In the genomic region with DNA sequence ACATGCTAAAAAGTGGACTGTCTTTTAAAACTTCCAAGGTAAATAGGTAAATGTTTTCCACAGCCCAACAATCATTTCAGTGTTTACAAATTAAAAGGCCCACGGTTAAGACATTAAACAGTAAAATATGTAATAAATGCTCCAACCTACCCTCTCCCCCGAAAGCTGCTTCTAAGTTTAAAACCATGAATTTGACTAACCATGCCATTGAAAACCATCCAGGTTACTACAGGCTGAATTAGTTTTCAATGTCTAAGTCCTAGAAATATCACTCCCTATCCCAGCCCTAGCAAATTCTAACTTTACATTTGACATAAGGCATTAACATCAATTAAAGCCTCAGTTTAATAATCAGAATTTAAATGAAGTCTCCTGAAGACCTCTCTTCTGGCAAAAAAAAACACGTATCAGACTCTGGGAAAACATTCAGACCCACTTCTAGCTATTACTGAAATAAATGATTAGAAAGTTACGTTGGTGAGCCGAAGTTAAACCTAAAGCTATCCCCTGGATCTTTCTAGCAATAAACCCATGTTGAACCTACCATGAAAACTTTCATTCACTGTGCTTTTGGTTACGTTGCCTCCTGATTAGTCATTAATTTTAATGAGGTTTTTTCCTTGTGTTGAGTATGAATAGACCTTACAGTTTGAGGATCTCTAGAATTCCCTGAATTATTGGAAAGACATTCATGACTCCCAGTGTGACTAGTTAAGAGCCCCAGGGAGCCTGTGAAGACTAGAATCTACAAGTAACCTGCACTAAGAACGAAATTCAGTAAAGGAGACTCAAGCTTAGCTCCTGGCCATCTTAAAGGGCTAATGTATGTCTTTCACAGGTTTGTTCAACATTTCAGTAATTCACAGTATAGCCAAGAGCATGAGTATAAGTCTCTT, we compare ENCODE assay signal across 9 cellular contexts. TPM values are rescaled to one million over a fixed set of nuclear protein-coding genes. Genes with fewer than 3 reads are reported as not detected.
A peak's percentile ranks its signal among the peaks of the same experiment; 100 is the strongest.
DNase-seq lines count a peak whose midpoint lies in the region; ATAC-seq, FAIRE-seq and TF ChIP-seq lines count a peak whose summit lies in the region.
"Had no signal": no experiment of that assay in that cellular context is flagged by ENCODE, and none has a peak within 500 bp of the region (broad histone marks: within the 10 kb centered on the region; RNA-seq: fewer than 3 reads in every experiment).

No MANE protein-coding gene starts in this region.

- H3K56ac ChIP-seq in H1 (replicated peaks; ENCODE audit: insufficient read length, low read depth, low read length) = no peak overlapping the region

- H3K9ac ChIP-seq in H1 (replicated peaks in 1 of 4; ENCODE audit: extremely low read depth in 1 of 4, low read depth in 3 of 4, low read length in 3 of 4) (no peak overlapping the region), smooth muscle cell (ENCODE audit: low read depth) (peak overlapping the region; percentile 19)

- H2AK5ac ChIP-seq in H1 (ENCODE audit: low read depth, low read length) = no peak overlapping the region

- H3K18ac ChIP-seq in H1 (ENCODE audit: extremely low read depth, low read length) = no peak overlapping the region

- no peak for TF ChIP-seq CTCF in PC-9 (conservative IDR thresholded peaks at IDR 0.05)
- no peak for TF ChIP-seq CTCF in H1 (IDR thresholded peaks at IDR 0.05; ENCODE audit: control extremely low read depth in 1 of 3, insufficient read depth in 1 of 3, low read depth in 1 of 3, low read length in 3 of 3)
- TF ChIP-seq CTCF in smooth muscle cell (IDR thresholded peaks at IDR 0.05; ENCODE audit: borderline replicate concordance, insufficient read depth, poor library complexity, severe bottlenecking) = no peak
- TF ChIP-seq CTCF in coronary artery (IDR thresholded peaks at IDR 0.05) = no peak

- H2BK20ac ChIP-seq in H1 (ENCODE audit: low read length) = no peak overlapping the region

- peak overlapping the region; percentile 90 for H3K27ac ChIP-seq in PC-9
- H3K27ac ChIP-seq in H1 (ENCODE audit: low read depth, low read length) = no peak overlapping the region
- H3K27ac ChIP-seq in smooth muscle cell (ENCODE audit: low read depth) = peak overlapping the region; percentile 99
- no peak overlapping the region for H3K27ac ChIP-seq in coronary artery

- DNase-seq in activated T-cell treated with anti-CD3 and anti-CD28 coated beads, Interleukin-2, amount 50 U/mL, for 24 hours = no peak
- DNase-seq in activated T-cell treated with anti-CD3 and anti-CD28 coated beads, Interleukin-2, amount 50 U/mL, for 1 hour = no peak
- DNase-seq in PC-9 = no peak
- DNase-seq in H1 (ENCODE audit: low read depth in 1 of 2, low spot score in 2 of 2) = no peak
- DNase-seq in smooth muscle cell (lab: John Stamatoyannopoulos, UW; ENCODE audit: unreplicated experiment) = no peak
- no peak for DNase-seq in coronary artery (ENCODE audit: low spot score)
- DNase-seq in NCI-H526 (lab: John Stamatoyannopoulos, UW) = no peak
- DNase-seq: IMR-90 had no signal

- peaks cover 86% of the 10 kb centered on the region for H3K4me1 Mint-ChIP-seq in activated T-cell treated with anti-CD3 and anti-CD28 coated beads, Interleukin-2, amount 50 U/mL, for 24 hours (ENCODE audit: low read depth)

- peak overlapping the region; percentile 99 for H3K4me3 Mint-ChIP-seq in activated T-cell treated with anti-CD3 and anti-CD28 coated beads, Interleukin-2, amount 50 U/mL, for 24 hours

- POLR2A ChIA-PET in PC-9 (lab: Charles Lee; ENCODE audit: unreplicated experiment) = interaction anchor here (0.5 to 0.7 kb wide), 4 partner anchors 8 to 249 kb away, joined by 3 to 10 read pairs (median 4); a partner anchor contains a TSS
- POLR2A ChIA-PET in H1 (lab: Charles Lee; ENCODE audit: partially characterized antibody) = interaction anchor here (0.6 to 11.8 kb wide), 27 partner anchors 6 to 724 kb away, joined by 3 to 320 read pairs (median 5); a partner anchor contains a TSS

- H3K27ac Mint-ChIP-seq in activated T-cell treated with anti-CD3 and anti-CD28 coated beads, Interleukin-2, amount 50 U/mL, for 24 hours = peak overlapping the region; percentile 100

- peaks cover 6% of the 10 kb centered on the region for H3K79me1 ChIP-seq in H1 (ENCODE audit: low read depth, low read length)

- H3K27me3 ChIP-seq in PC-9 (ENCODE audit: insufficient read depth, low read depth) (no peaks in the 10 kb centered on the region), H1 (replicated peaks in 1 of 4; ENCODE audit: control insufficient read depth in 3 of 4, extremely low read depth in 1 of 4, insufficient read depth in 3 of 4, low read length in 3 of 4) (no peaks in the 10 kb centered on the region), smooth muscle cell (ENCODE audit: low read depth) (no peaks in the 10 kb centered on the region)

- H3K4me1 ChIP-seq in PC-9 (replicated peaks; ENCODE audit: insufficient read depth) (peaks cover 60% of the 10 kb centered on the region), H1 (replicated peaks in 1 of 4; ENCODE audit: control insufficient read depth in 3 of 4, insufficient read depth in 4 of 4, low read length in 3 of 4) (peaks cover 0 to 7% (median 3%) of the 10 kb centered on the region in 4 experiments; a peak in 5 of 7 replicates), smooth muscle cell (ENCODE audit: low read depth) (peaks cover 26% of the 10 kb centered on the region)

- H3K4me2 ChIP-seq in PC-9 (peak overlapping the region; percentile 98), H1 (ENCODE audit: insufficient read depth in 1 of 2, low read depth in 2 of 2, low read length in 2 of 2) (peak overlapping the region in 1 of 2 experiments; percentile 92; a peak in 3 of 4 replicates), smooth muscle cell (peak overlapping the region; percentile 82)

- H2BK15ac ChIP-seq in H1 (ENCODE audit: low read length) = no peak overlapping the region

- peaks cover 63% of the 10 kb centered on the region for H4K20me1 ChIP-seq in PC-9 (ENCODE audit: insufficient read depth)
- peaks cover 11 to 17% of the 10 kb centered on the region in 2 experiments for H4K20me1 ChIP-seq in H1 (replicated peaks in 1 of 2; ENCODE audit: control insufficient read depth in 1 of 2, insufficient read depth in 2 of 2, low read length in 2 of 2)
- peaks cover 57% of the 10 kb centered on the region for H4K20me1 ChIP-seq in smooth muscle cell (ENCODE audit: low read depth)

- no peak overlapping the region for H3K23ac ChIP-seq in H1 (ENCODE audit: insufficient read length)

- no peak for FAIRE-seq in H1 (lab: Jason Lieb, UNC)

- no peak overlapping the region for H4K91ac ChIP-seq in H1 (replicated peaks; ENCODE audit: insufficient read length, low read length)

- peaks cover 93% of the 10 kb centered on the region for H3K36me3 Mint-ChIP-seq in activated T-cell treated with anti-CD3 and anti-CD28 coated beads, Interleukin-2, amount 50 U/mL, for 24 hours (ENCODE audit: low read depth)

- no TSS peak for BruUV-seq in PC-9 (replicated peaks; lab: Mats Ljungman, UMichigan)

- H2BK5ac ChIP-seq in H1 (ENCODE audit: low read depth, low read length) = no peak overlapping the region

- H3K36me3 ChIP-seq in PC-9 (ENCODE audit: low read depth) (peaks cover 54% of the 10 kb centered on the region), H1 (ENCODE audit: control insufficient read depth in 2 of 4, insufficient read depth in 4 of 4, low read length in 3 of 4) (peaks cover 40 to 59% (median 45%) of the 10 kb centered on the region in 4 experiments), smooth muscle cell (ENCODE audit: low read depth) (peaks cover 46% of the 10 kb centered on the region)

- H2AFZ ChIP-seq in PC-9 (no peak overlapping the region), H1 (ENCODE audit: low read length) (no peak overlapping the region), smooth muscle cell (ENCODE audit: low read depth) (no peak overlapping the region)

- H3K4me3 ChIP-seq in PC-9 (peak overlapping the region; percentile 83; the same call in 1 of the 2 replicates), H1 (ENCODE audit: extremely low read depth in 1 of 4, insufficient read depth in 2 of 4, low read depth in 3 of 4, low read length in 4 of 4) (peak overlapping the region in 1 of 4 experiments; percentile 70; a peak in 2 of 8 replicates), smooth muscle cell (no peak overlapping the region), coronary artery (no peak overlapping the region)

- no peak overlapping the region for H3K14ac ChIP-seq in H1 (ENCODE audit: insufficient read length)

- H4K8ac ChIP-seq in H1 (ENCODE audit: extremely low read depth, insufficient read depth, low read length) = no peak overlapping the region

- 85% methylated on average over 7 of the region's 7 CpGs; no CpG with 5 or more reads in 1 of the 2 experiments for WGBS in H1 (ENCODE audit: extremely low coverage in 1 of 2, insufficient coverage in 1 of 2, insufficient read length in 1 of 2, insufficient replicate concordance in 2 of 2, low coverage in 1 of 2, low lambda C conversion rate in 2 of 2, missing lambda C conversion rate in 1 of 2), 2 experiments
- 87% methylated on average over 7 of the region's 7 CpGs for WGBS in smooth muscle cell (ENCODE audit: low lambda C conversion rate)

- H4K5ac ChIP-seq in H1 (ENCODE audit: insufficient read length, low read depth, low read length) = no peak overlapping the region

- H2BK120ac ChIP-seq in H1 (replicated peaks; ENCODE audit: low read depth, low read length) = no peak overlapping the region

- H3F3A ChIP-seq in PC-9 (ENCODE audit: insufficient read depth, low read depth) = peaks cover 75% of the 10 kb centered on the region
- H3F3A ChIP-seq in smooth muscle cell (ENCODE audit: low read depth) = peaks cover 56% of the 10 kb centered on the region

- peak; percentile 67 to 88 for TF ChIP-seq POLR2A in H1 (IDR thresholded peaks at IDR 0.05; ENCODE audit: control extremely low read depth in 1 of 2, low read depth in 2 of 2, low read length in 2 of 2)

- no peaks in the 10 kb centered on the region for H3K9me2 ChIP-seq in PC-9 (ENCODE audit: insufficient read depth)

- CTCF ChIA-PET in PC-9 (lab: Charles Lee) (interaction anchor here (0.6 to 0.7 kb wide), 2 partner anchors 244 to 561 kb away, joined by 4 to 16 read pairs; no protein-coding TSS in a partner anchor), H1 (lab: Charles Lee; ENCODE audit: partially characterized antibody) (interaction anchor here (0.8 to 4.6 kb wide), 5 partner anchors 12 to 470 kb away, joined by 3 to 29 read pairs (median 3); no protein-coding TSS in a partner anchor)

- H3K23me2 ChIP-seq in H1 (ENCODE audit: low read depth, low read length) = peaks cover 6% of the 10 kb centered on the region

- no peak overlapping the region for H3K4ac ChIP-seq in H1 (replicated peaks; ENCODE audit: insufficient read length, low read depth, low read length)

- TF ChIP-seq EP300 in H1 (IDR thresholded peaks at IDR 0.05; ENCODE audit: borderline replicate concordance in 1 of 2, low read depth in 2 of 2, low read length in 2 of 2) = no peak

- H3K9me3 Mint-ChIP-seq in activated T-cell treated with anti-CD3 and anti-CD28 coated beads, Interleukin-2, amount 50 U/mL, for 24 hours = no peaks in the 10 kb centered on the region

- TF ChIP-seq RAD21 in H1 (IDR thresholded peaks at IDR 0.05 in 1 of 2, conservative IDR thresholded peaks at IDR 0.05 in 1 of 2; ENCODE audit: low read depth in 2 of 2, low read length in 2 of 2) = no peak

- peaks cover 70% of the 10 kb centered on the region for H3K79me2 ChIP-seq in PC-9 (ENCODE audit: low read depth)
- H3K79me2 ChIP-seq in H1 (ENCODE audit: control insufficient read depth in 1 of 2, insufficient read depth in 2 of 2, low read length in 2 of 2) = peaks cover 10 to 65% of the 10 kb centered on the region in 2 experiments
- H3K79me2 ChIP-seq in smooth muscle cell (ENCODE audit: low read depth) = peaks cover 55% of the 10 kb centered on the region

- ATAC-seq in GM19455 (IDR thresholded peaks at IDR 0.05; ENCODE audit: unreplicated experiment) = no peak

- intact Hi-C loops in PC-9 (cut with micrococcal nuclease; ENCODE audit: unreplicated experiment) = loop anchor here (5.0 kb wide), 1 partner anchor 171 kb away; no protein-coding TSS in a partner anchor

- H2BK12ac ChIP-seq in H1 (ENCODE audit: low read depth, low read length) = no peak overlapping the region

- H3K9me3 ChIP-seq in PC-9 (ENCODE audit: insufficient read depth, low read depth) (no peaks in the 10 kb centered on the region), H1 (ENCODE audit: insufficient read depth in 2 of 2, low read depth in 1 of 2, low read length in 1 of 2) (no peaks in the 10 kb centered on the region), smooth muscle cell (replicated peaks; ENCODE audit: low read depth) (no peaks in the 10 kb centered on the region)

- H3K27me3 Mint-ChIP-seq in activated T-cell treated with anti-CD3 and anti-CD28 coated beads, Interleukin-2, amount 50 U/mL, for 24 hours = no peaks in the 10 kb centered on the region

RNA-seq across cellular contexts. Expression of a gene that starts 1.7 kb away (rescaled TPM):
- total RNA-seq in PC-9 (2021) (23.3 and 32.7 TPM in 2 replicates), smooth muscle cell (8.2 and 22.6 TPM in 2 replicates)
- 30.9 and 34.3 TPM in 2 replicates for total RNA-seq in H1 (2021; fragmentation: NEBNext Ultra II Directional; extraction: Animal tissue kit (Norgen Biotek cat#: 25700))
- polyA plus RNA-seq in H1 (2011; rRNA removed) (8.2 and 9.7 TPM in 2 replicates), smooth muscle cell (8.0 and 11.8 TPM in 2 replicates)
- polyA plus RNA-seq in H1 (2011; cell fraction: cytosol; rRNA removed) = 14.6 TPM
- polyA plus RNA-seq in H1 (2011; cell fraction: nucleus; rRNA removed) = 13.3 TPM
- 21.2 to 31.3 TPM (median 22.1 TPM) in 4 replicates for polyA plus RNA-seq in H1 (2012, experiment 1 of 2)
- polyA plus RNA-seq in H1 (2012, experiment 2 of 2) = 3.2 TPM
- 20.8 TPM for polyA plus RNA-seq in H1 (2013, experiment 1 of 2)
- polyA plus RNA-seq in H1 (2013, experiment 2 of 2) = 18.3 TPM
- polyA minus RNA-seq in H1 (2011; rRNA and poly(A)+ RNA removed) = 8.1 and 11.1 TPM in 2 replicates
- polyA minus RNA-seq in H1 (2011; cell fraction: cytosol; rRNA and poly(A)+ RNA removed) = 11.4 TPM
- polyA minus RNA-seq in H1 (2011; cell fraction: nucleus; rRNA and poly(A)+ RNA removed) = 25.4 TPM

RNA-seq across cellular contexts. Expression of a gene that starts 7.5 kb away (rescaled TPM):
- 375 and 402 TPM in 2 replicates for total RNA-seq in PC-9 (2021)
- 572 and 622 TPM in 2 replicates for total RNA-seq in H1 (2021; fragmentation: NEBNext Ultra II Directional; extraction: Animal tissue kit (Norgen Biotek cat#: 25700))
- 591 and 931 TPM in 2 replicates for polyA plus RNA-seq in H1 (2011; rRNA removed)
- polyA plus RNA-seq in H1 (2011; cell fraction: cytosol; rRNA removed) = 642 TPM
- polyA plus RNA-seq in H1 (2011; cell fraction: nucleus; rRNA removed) = 1,555 TPM
- polyA plus RNA-seq in H1 (2012, experiment 1 of 2) = 409 to 706 TPM (median 432 TPM) in 4 replicates
- 48.0 TPM for polyA plus RNA-seq in H1 (2012, experiment 2 of 2)
- polyA plus RNA-seq in H1 (2013, experiment 1 of 2) = 481 TPM
- polyA plus RNA-seq in H1 (2013, experiment 2 of 2) = 448 TPM
- 326 and 526 TPM in 2 replicates for polyA minus RNA-seq in H1 (2011; rRNA and poly(A)+ RNA removed)
- 382 TPM for polyA minus RNA-seq in H1 (2011; cell fraction: cytosol; rRNA and poly(A)+ RNA removed)
- 1,592 TPM for polyA minus RNA-seq in H1 (2011; cell fraction: nucleus; rRNA and poly(A)+ RNA removed)
- 679 and 752 TPM in 2 replicates for total RNA-seq in smooth muscle cell
- polyA plus RNA-seq in smooth muscle cell = 446 and 533 TPM in 2 replicates

RNA-seq across cellular contexts. Expression of a gene that starts 8.2 kb away (rescaled TPM):
- total RNA-seq in PC-9 (2021) = 56.0 and 57.2 TPM in 2 replicates
- 50.8 and 51.5 TPM in 2 replicates for total RNA-seq in H1 (2021; fragmentation: NEBNext Ultra II Directional; extraction: Animal tissue kit (Norgen Biotek cat#: 25700))
- 13.5 and 22.3 TPM in 2 replicates for polyA plus RNA-seq in H1 (2011; rRNA removed)
- polyA plus RNA-seq in H1 (2011; cell fraction: cytosol; rRNA removed) = 30.0 TPM
- 44.9 TPM for polyA plus RNA-seq in H1 (2011; cell fraction: nucleus; rRNA removed)
- polyA plus RNA-seq in H1 (2012, experiment 1 of 2) = 47.3 to 62.9 TPM (median 52.4 TPM) in 4 replicates
- 2.2 TPM for polyA plus RNA-seq in H1 (2012, experiment 2 of 2)
- polyA plus RNA-seq in H1 (2013, experiment 1 of 2) = 66.7 TPM
- polyA plus RNA-seq in H1 (2013, experiment 2 of 2) = 55.2 TPM
- polyA minus RNA-seq in H1 (2011; rRNA and poly(A)+ RNA removed) = 26.4 and 27.4 TPM in 2 replicates
- polyA minus RNA-seq in H1 (2011; cell fraction: cytosol; rRNA and poly(A)+ RNA removed) = 31.3 TPM
- 82.2 TPM for polyA minus RNA-seq in H1 (2011; cell fraction: nucleus; rRNA and poly(A)+ RNA removed)
- total RNA-seq in smooth muscle cell = 55.4 and 59.5 TPM in 2 replicates
- 21.3 and 35.6 TPM in 2 replicates for polyA plus RNA-seq in smooth muscle cell

RNA-seq across cellular contexts. Expression of a gene that starts 49.6 kb away (rescaled TPM):
- total RNA-seq in PC-9 (2021) = 22.9 and 25.6 TPM in 2 replicates
- total RNA-seq in H1 (2021; fragmentation: NEBNext Ultra II Directional; extraction: Animal tissue kit (Norgen Biotek cat#: 25700)) = not detected in 2 replicates
- not detected in 2 replicates for polyA plus RNA-seq in H1 (2011; rRNA removed)
- polyA plus RNA-seq in H1 (2011; cell fraction: cytosol; rRNA removed) = not detected
- not detected for polyA plus RNA-seq in H1 (2011; cell fraction: nucleus; rRNA removed)
- polyA plus RNA-seq in H1 (2012, experiment 1 of 2) = not detected in 4 replicates
- polyA plus RNA-seq in H1 (2012, experiment 2 of 2) = not detected
- not detected for polyA plus RNA-seq in H1 (2013, experiment 1 of 2)
- not detected for polyA plus RNA-seq in H1 (2013, experiment 2 of 2)
- not detected in 2 replicates for polyA minus RNA-seq in H1 (2011; rRNA and poly(A)+ RNA removed)
- polyA minus RNA-seq in H1 (2011; cell fraction: cytosol; rRNA and poly(A)+ RNA removed) = not detected
- polyA minus RNA-seq in H1 (2011; cell fraction: nucleus; rRNA and poly(A)+ RNA removed) = not detected
- total RNA-seq in smooth muscle cell = not detected in 2 replicates
- not detected in 2 replicates for polyA plus RNA-seq in smooth muscle cell

Comparison
In these comparisons a context has a peak if more than half of its experiments do, and no peak if none do; other contexts are left out.
1. H3K27ac ChIP-seq: peak in PC-9 (single experiment) and smooth muscle cell (single experiment); none in H1 (single experiment) and coronary artery (0 of 2).